In the genomic region with DNA sequence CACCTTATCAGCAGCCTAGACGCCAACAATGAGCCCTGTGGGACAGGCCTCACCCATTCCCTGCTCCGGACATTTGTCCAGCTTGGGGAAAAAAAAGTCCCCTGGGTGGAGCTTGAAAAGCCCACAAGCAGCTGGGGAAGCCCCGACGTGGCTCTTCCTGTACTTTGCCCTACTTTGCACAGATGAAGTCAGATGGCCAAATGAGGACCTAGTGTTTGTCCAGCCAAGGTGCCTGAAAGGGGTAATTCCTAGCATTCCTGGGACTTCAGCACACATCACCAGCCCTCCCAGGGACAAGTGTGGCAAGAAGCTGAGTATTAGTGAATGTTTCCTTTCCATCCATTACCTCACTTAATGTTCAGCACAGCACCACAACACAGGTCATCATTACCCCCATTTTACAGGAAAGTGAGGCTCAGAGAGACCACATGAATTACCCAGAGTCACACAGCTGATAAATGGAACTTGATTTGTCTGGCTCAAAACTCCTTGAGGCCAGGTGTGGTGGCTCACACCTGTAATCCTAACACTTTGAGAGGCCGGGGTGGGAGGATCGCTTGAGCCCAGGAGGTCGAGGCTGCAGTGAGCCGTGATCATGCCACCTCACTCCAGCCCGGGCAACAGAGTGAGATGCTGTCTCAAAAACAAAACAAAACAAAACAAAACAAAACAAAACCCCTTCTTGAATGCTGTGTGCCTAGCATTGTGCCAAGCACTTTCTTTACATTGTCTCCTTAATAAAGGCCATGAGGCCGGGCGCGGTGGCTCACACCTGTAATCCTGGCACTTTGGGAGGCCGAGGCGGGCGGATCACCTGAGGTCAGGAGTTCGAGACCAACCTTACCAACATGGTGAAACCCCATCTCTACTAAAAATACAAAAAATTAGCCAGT, we compare ENCODE assay signal across 10 cellular contexts. TPM values are rescaled to one million over a fixed set of nuclear protein-coding genes. Genes with fewer than 3 reads are reported as not detected.
A peak's percentile ranks its signal among the peaks of the same experiment; 100 is the strongest.
DNase-seq lines count a peak whose midpoint lies in the region; ATAC-seq, FAIRE-seq and TF ChIP-seq lines count a peak whose summit lies in the region.
"Had no signal": no experiment of that assay in that cellular context is flagged by ENCODE, and none has a peak within 500 bp of the region (broad histone marks: within the 10 kb centered on the region; RNA-seq: fewer than 3 reads in every experiment).

No MANE protein-coding gene starts in this region.

- H3K27me3 ChIP-seq in IMR-90 (ENCODE audit: control insufficient read depth, insufficient read depth, low read length), result peaks cover 34% of the 10 kb centered on the region
- no peaks in the 10 kb centered on the region for H3K27me3 ChIP-seq in endothelial cell of umbilical vein (ENCODE audit: control insufficient read depth in 2 of 2, insufficient read depth in 2 of 2, low read length in 2 of 2)

- no peaks in the 10 kb centered on the region for H3K79me2 ChIP-seq in endothelial cell of umbilical vein (ENCODE audit: control insufficient read depth, insufficient read depth, low read length)

- POLR2A ChIA-PET in IMR-90 (lab: Charles Lee; ENCODE audit: unreplicated experiment), result no interaction called here
- POLR2A ChIA-PET in endothelial cell of umbilical vein (lab: Charles Lee), result no interaction called here

- no peak for TF ChIP-seq POLR2A in IMR-90 (IDR thresholded peaks at IDR 0.05; ENCODE audit: low read depth, low read length)
- no peak for TF ChIP-seq POLR2A in endothelial cell of umbilical vein (IDR thresholded peaks at IDR 0.05; ENCODE audit: low read depth, low read length)

- H2BK15ac ChIP-seq in IMR-90 (ENCODE audit: low read depth, low read length), result no peak overlapping the region

- H3K23ac ChIP-seq in IMR-90 (ENCODE audit: low read depth, low read length), result no peak overlapping the region

- no peaks in the 10 kb centered on the region for H3K79me1 ChIP-seq in IMR-90 (ENCODE audit: low read depth in 1 of 2, low read length in 2 of 2)

- FAIRE-seq in endothelial cell of umbilical vein (lab: Jason Lieb, UNC), result peak; percentile 64

- H4K5ac ChIP-seq in IMR-90 (ENCODE audit: low read depth, low read length), result no peak overlapping the region

- H3K9me3 ChIP-seq in IMR-90 (ENCODE audit: control insufficient read depth, insufficient read depth, low read length) (no peaks in the 10 kb centered on the region), endothelial cell of umbilical vein (replicated peaks; ENCODE audit: control insufficient read depth, insufficient read depth, low read length) (no peaks in the 10 kb centered on the region)

- TF ChIP-seq CTCF in IMR-90 (conservative IDR thresholded peaks at IDR 0.05; ENCODE audit: low read depth, low read length) (no peak), endothelial cell of umbilical vein (IDR thresholded peaks at IDR 0.05; ENCODE audit: extremely low read depth in 1 of 2, insufficient read depth in 1 of 2, low read depth in 1 of 2, low read length in 2 of 2) (no peak)

- no peak overlapping the region for H2BK5ac ChIP-seq in IMR-90 (ENCODE audit: low read depth, low read length, poor library complexity, severe bottlenecking)

- CTCF ChIA-PET in IMR-90 (lab: Yijun Ruan, JAX) (interaction anchor here (0.6 kb wide), 1 partner anchor 356 kb away, joined by 3 read pairs; no protein-coding TSS in a partner anchor), endothelial cell of umbilical vein (lab: Charles Lee) (interaction anchor here (0.7 to 15.9 kb wide), 5 partner anchors 10 to 215 kb away, joined by 3 to 507 read pairs (median 3); no protein-coding TSS in a partner anchor)

- peaks cover 3% of the 10 kb centered on the region; the same call in 1 of the 2 replicates for H3K4me1 ChIP-seq in IMR-90 (ENCODE audit: control insufficient read depth, insufficient read depth, low read length)
- H3K4me1 ChIP-seq in endothelial cell of umbilical vein (ENCODE audit: control insufficient read depth, extremely low read depth, insufficient read depth, low read length), result peaks cover 11% of the 10 kb centered on the region

- no peak overlapping the region for H3K18ac ChIP-seq in IMR-90 (ENCODE audit: low read depth, low read length)

- intact Hi-C loops in IMR-90 (cut with micrococcal nuclease), result no loop called here
- intact Hi-C loops in endothelial cell of umbilical vein (cut with micrococcal nuclease), result loop anchor here (1.0 kb wide), 1 partner anchor 12 kb away; no protein-coding TSS in a partner anchor

- no peak overlapping the region for H3K56ac ChIP-seq in IMR-90 (ENCODE audit: extremely low read depth, insufficient read depth, low read length)

- H2AFZ ChIP-seq in IMR-90 (replicated peaks; ENCODE audit: low read length, poor library complexity), result no peak overlapping the region
- peak overlapping the region; percentile 13 for H2AFZ ChIP-seq in endothelial cell of umbilical vein (ENCODE audit: low read depth, low read length)

- BruUV-seq in IMR-90 (replicated peaks; lab: Mats Ljungman, UMichigan) (no TSS peak), endothelial cell of umbilical vein (replicated peaks; lab: Mats Ljungman, UMichigan) (no TSS peak)

- DNase-seq in AG08395 (ENCODE audit: low spot score) (peak; percentile 29), IMR-90 (peak; percentile 55), endothelial cell of umbilical vein (ENCODE audit: low read depth, low spot score) (peak; percentile 67), myocyte (ENCODE audit: low read depth) (peak; percentile 83), anterior cingulate cortex (lab: John Stamatoyannopoulos, UW) (no peak), superior temporal gyrus (ENCODE audit: extremely low spot score) (no peak), NCI-H1694 treated with DMSO at 0.1 percent for 48 hours (lab: John Stamatoyannopoulos, UW) (no peak)

- no peak overlapping the region for H3K4me3 ChIP-seq in IMR-90 (ENCODE audit: insufficient read depth, low read depth, low read length)
- H3K4me3 ChIP-seq in endothelial cell of umbilical vein (replicated peaks in 1 of 3; ENCODE audit: insufficient read depth in 1 of 3, low read depth in 1 of 3, low read length in 3 of 3), result no peak overlapping the region

- peak overlapping the region; percentile 59 for H2AK9ac ChIP-seq in IMR-90 (replicated peaks; ENCODE audit: low read depth, low read length, poor library complexity)

- no peak overlapping the region for H4K8ac ChIP-seq in IMR-90 (ENCODE audit: low read depth in 2 of 2, low read length in 2 of 2)

- H4K91ac ChIP-seq in IMR-90 (ENCODE audit: insufficient read depth, low read depth, low read length), result no peak overlapping the region; the same call in 1 of the 2 replicates

- no peaks in the 10 kb centered on the region for H3K9me1 ChIP-seq in IMR-90 (ENCODE audit: insufficient read depth, low read length)
- H3K9me1 ChIP-seq in endothelial cell of umbilical vein (replicated peaks; ENCODE audit: control insufficient read depth, extremely low read depth, insufficient read depth, low read length), result no peaks in the 10 kb centered on the region

- TF ChIP-seq RAD21 in IMR-90 (IDR thresholded peaks at IDR 0.05; ENCODE audit: low read length), result no peak

- H2BK120ac ChIP-seq in IMR-90 (ENCODE audit: low read depth, low read length), result no peak overlapping the region

- H3K14ac ChIP-seq in IMR-90 (replicated peaks; ENCODE audit: low read depth, low read length), result no peak overlapping the region

- 60% methylated on average over 8 of the region's 16 CpGs; no CpG with 5 or more reads in 1 of the 2 experiments for WGBS in IMR-90 (ENCODE audit: extremely low coverage in 2 of 2, insufficient read length in 1 of 2), 2 experiments

- no peak for ATAC-seq in IMR-90 (ENCODE audit: low read depth)
- ATAC-seq in GM21390 (IDR thresholded peaks at IDR 0.05; ENCODE audit: unreplicated experiment), result no peak

- dilution Hi-C loops in IMR-90 (cut with HindIII; ENCODE audit: low sequenced_read_pairs, unreplicated experiment), result no loop called here
- dilution Hi-C loops in endothelial cell of umbilical vein (cut with MboI; ENCODE audit: extremely low pct_ligation_motif_present, low sequenced_read_pairs), result loop anchor here (25.0 kb wide), 1 partner anchor 108 kb away; a partner anchor contains a TSS

- no peak overlapping the region for H3K4ac ChIP-seq in IMR-90 (ENCODE audit: low read depth, low read length)

- H3K4me2 ChIP-seq in IMR-90 (ENCODE audit: low read depth, low read length) (no peak overlapping the region), endothelial cell of umbilical vein (ENCODE audit: insufficient read depth, low read length) (no peak overlapping the region)

- no peaks in the 10 kb centered on the region for H3K36me3 ChIP-seq in IMR-90 (ENCODE audit: control insufficient read depth, insufficient read depth, low read length)
- H3K36me3 ChIP-seq in endothelial cell of umbilical vein (ENCODE audit: control insufficient read depth in 2 of 2, extremely low read depth in 1 of 2, insufficient read depth in 2 of 2, low read length in 2 of 2), result no peaks in the 10 kb centered on the region

- no peak overlapping the region for H2AK5ac ChIP-seq in IMR-90 (ENCODE audit: low read depth, low read length)

- no peak overlapping the region for H2BK20ac ChIP-seq in IMR-90 (ENCODE audit: low read depth, low read length)

- H3K9ac ChIP-seq in IMR-90 (ENCODE audit: low read depth, low read length) (no peak overlapping the region), endothelial cell of umbilical vein (replicated peaks; ENCODE audit: extremely low read depth, insufficient read depth, low read length) (no peak overlapping the region)

- in situ Hi-C loops in IMR-90 (cut with MboI; ENCODE audit: low sequenced_read_pairs), result loop anchor here (5.0 kb wide), 2 partner anchors 113 to 218 kb away; no protein-coding TSS in a partner anchor

- H3K27ac ChIP-seq in IMR-90 (ENCODE audit: insufficient read depth, low read length) (no peak overlapping the region), endothelial cell of umbilical vein (ENCODE audit: insufficient read depth, low read depth, low read length) (no peak overlapping the region)

- peaks cover 5% of the 10 kb centered on the region for H4K20me1 ChIP-seq in IMR-90 (ENCODE audit: insufficient read depth, low read length)
- no peaks in the 10 kb centered on the region for H4K20me1 ChIP-seq in endothelial cell of umbilical vein (replicated peaks; ENCODE audit: control insufficient read depth, extremely low read depth, insufficient read depth, low read length)

RNA-seq across cellular contexts. Expression of a gene that starts 19.9 kb away (rescaled TPM):
- total RNA-seq in IMR-90 (2012; rRNA removed) (not detected in 2 replicates), endothelial cell of umbilical vein (3.1 and 4.4 TPM in 2 replicates), myocyte (not detected in 2 replicates)
- polyA plus RNA-seq in IMR-90 (2012; rRNA removed) (0.05 TPM in 1 of 2 replicates, not detected in the other), endothelial cell of umbilical vein (14.4 and 19.3 TPM in 2 replicates)
- 0.04 TPM in 1 of 2 replicates, not detected in the other for polyA plus RNA-seq in IMR-90 (2012; cell fraction: cytosol; rRNA removed)
- polyA plus RNA-seq in IMR-90 (2012; cell fraction: nucleus; rRNA removed; ENCODE audit: low replicate concordance), result not detected in 2 replicates
- 8.6 and 9.4 TPM in 2 replicates for polyA plus RNA-seq in endothelial cell of umbilical vein (2011; cell fraction: cytosol; rRNA removed)
- polyA plus RNA-seq in endothelial cell of umbilical vein (2011; cell fraction: nucleus; rRNA removed), result 2.9 and 4.0 TPM in 2 replicates
- 2.6 and 2.9 TPM in 2 replicates for polyA plus RNA-seq in endothelial cell of umbilical vein (2012)
- 4.8 and 5.6 TPM in 2 replicates for polyA minus RNA-seq in endothelial cell of umbilical vein
- polyA minus RNA-seq in endothelial cell of umbilical vein (2011; cell fraction: cytosol; rRNA and poly(A)+ RNA removed), result 41.6 TPM
- 1.4 and 1.6 TPM in 2 replicates for polyA minus RNA-seq in endothelial cell of umbilical vein (2011; cell fraction: nucleus; rRNA and poly(A)+ RNA removed)
- polyA plus RNA-seq in myocyte (2012), result 0.42 TPM

RNA-seq across cellular contexts. Expression of a gene that starts 54.2 kb away (rescaled TPM):
- total RNA-seq in IMR-90 (2012; rRNA removed), result not detected in 2 replicates
- polyA plus RNA-seq in IMR-90 (2012; rRNA removed), result not detected in 2 replicates
- not detected in 2 replicates for polyA plus RNA-seq in IMR-90 (2012; cell fraction: cytosol; rRNA removed)
- not detected in 2 replicates for polyA plus RNA-seq in IMR-90 (2012; cell fraction: nucleus; rRNA removed; ENCODE audit: low replicate concordance)
- not detected in 2 replicates for total RNA-seq in endothelial cell of umbilical vein
- not detected in 2 replicates for polyA plus RNA-seq in endothelial cell of umbilical vein
- polyA plus RNA-seq in endothelial cell of umbilical vein (2011; cell fraction: cytosol; rRNA removed), result not detected in 2 replicates
- polyA plus RNA-seq in endothelial cell of umbilical vein (2011; cell fraction: nucleus; rRNA removed), result not detected in 2 replicates
- polyA plus RNA-seq in endothelial cell of umbilical vein (2012), result not detected in 2 replicates
- polyA minus RNA-seq in endothelial cell of umbilical vein, result not detected in 2 replicates
- not detected for polyA minus RNA-seq in endothelial cell of umbilical vein (2011; cell fraction: cytosol; rRNA and poly(A)+ RNA removed)
- polyA minus RNA-seq in endothelial cell of umbilical vein (2011; cell fraction: nucleus; rRNA and poly(A)+ RNA removed), result not detected in 2 replicates
- not detected in 2 replicates for total RNA-seq in myocyte
- polyA plus RNA-seq in myocyte (2012), result not detected
- total RNA-seq: G401, NCI-H460 had no signal

RNA-seq across cellular contexts. Expression of a gene that starts 59.4 kb away (rescaled TPM):
- total RNA-seq in IMR-90 (2012; rRNA removed), result 73.7 and 77.8 TPM in 2 replicates
- polyA plus RNA-seq in IMR-90 (2012; rRNA removed), result 46.8 and 46.9 TPM in 2 replicates
- polyA plus RNA-seq in IMR-90 (2012; cell fraction: cytosol; rRNA removed), result 25.7 and 37.1 TPM in 2 replicates
- 8.1 and 26.0 TPM in 2 replicates for polyA plus RNA-seq in IMR-90 (2012; cell fraction: nucleus; rRNA removed; ENCODE audit: low replicate concordance)
- 76.7 and 80.4 TPM in 2 replicates for total RNA-seq in endothelial cell of umbilical vein
- 103 and 111 TPM in 2 replicates for polyA plus RNA-seq in endothelial cell of umbilical vein
- 81.7 and 87.7 TPM in 2 replicates for polyA plus RNA-seq in endothelial cell of umbilical vein (2011; cell fraction: cytosol; rRNA removed)
- 33.2 and 36.3 TPM in 2 replicates for polyA plus RNA-seq in endothelial cell of umbilical vein (2011; cell fraction: nucleus; rRNA removed)
- polyA plus RNA-seq in endothelial cell of umbilical vein (2012), result 76.8 and 88.3 TPM in 2 replicates
- polyA minus RNA-seq in endothelial cell of umbilical vein, result 73.4 and 77.5 TPM in 2 replicates
- polyA minus RNA-seq in endothelial cell of umbilical vein (2011; cell fraction: cytosol; rRNA and poly(A)+ RNA removed), result 27.3 TPM
- polyA minus RNA-seq in endothelial cell of umbilical vein (2011; cell fraction: nucleus; rRNA and poly(A)+ RNA removed), result 17.6 and 23.6 TPM in 2 replicates
- total RNA-seq in myocyte, result 60.6 and 76.3 TPM in 2 replicates
- 41.8 TPM for polyA plus RNA-seq in myocyte (2012)

Comparison
In these comparisons a context has a peak if more than half of its experiments do, and no peak if none do; other contexts are left out.
1. DNase-seq: peak in AG08395 (single experiment), IMR-90 (single experiment), endothelial cell of umbilical vein (single experiment) and myocyte (single experiment); none in anterior cingulate cortex (0 of 58), superior temporal gyrus (single experiment) and NCI-H1694 treated with DMSO at 0.1 percent for 48 hours (single experiment).